Comparison of ENCODE assay signal across 27 cellular contexts in genomic region chr3:133277813-133278212, GRCh38.
A peak's percentile ranks its signal among the peaks of the same experiment; 100 is the strongest.
DNase-seq lines count a peak whose midpoint lies in the region; ATAC-seq and TF ChIP-seq lines count a peak whose summit lies in the region.
"Had no signal": no experiment of that assay in that cellular context is flagged by ENCODE, and none has a peak within 500 bp of the region (broad histone marks: within the 10 kb centered on the region; RNA-seq: fewer than 3 reads in every experiment).

No MANE protein-coding gene starts in this region.

- H3K4me3 ChIP-seq in fibroblast of pulmonary artery (replicated peaks; ENCODE audit: low read depth, low read length) = no peak overlapping the region
- no peak overlapping the region for H3K4me3 ChIP-seq in skeletal muscle satellite cell (ENCODE audit: low read length)
- no peak overlapping the region for H3K4me3 ChIP-seq in gastrocnemius medialis
- H3K4me3 ChIP-seq: breast epithelium, heart right ventricle, left lung, right atrium auricular region, tibial artery had no signal

- H3K4me2 ChIP-seq in skeletal muscle satellite cell (ENCODE audit: low read length) = peak overlapping the region; percentile 21

- no peaks in the 10 kb centered on the region for H3K27me3 Mint-ChIP-seq in brain
- H3K27me3 Mint-ChIP-seq: CD4-positive, alpha-beta memory T cell had no signal

- no peak overlapping the region for H3K9ac ChIP-seq in skeletal muscle satellite cell (ENCODE audit: low read depth, low read length)

- H3K27me3 ChIP-seq in skeletal muscle satellite cell (ENCODE audit: control insufficient read depth, insufficient read depth, low read length) = no peaks in the 10 kb centered on the region
- H3K27me3 ChIP-seq in gastrocnemius medialis = no peaks in the 10 kb centered on the region
- H3K27me3 ChIP-seq: breast epithelium, heart right ventricle, left lung, right atrium auricular region, tibial artery had no signal

- peak overlapping the region in 2 of 5 experiments; percentile 46 to 69 for H3K4me3 Mint-ChIP-seq in brain
- H3K4me3 Mint-ChIP-seq: activated CD4-positive, alpha-beta memory T cell treated with anti-CD3 and anti-CD28 coated beads for 36 hours; CD4-positive, alpha-beta memory T cell; naive thymus-derived CD4-positive, alpha-beta T cell; T-cell had no signal

- intact Hi-C loops in gastrocnemius medialis (cut with DNase I; ENCODE audit: low total_unique reads) = no loop called here

- H3K4me1 Mint-ChIP-seq in brain = peaks cover 42% of the 10 kb centered on the region
- H3K4me1 Mint-ChIP-seq: T-cell had no signal

- H3K9me3 Mint-ChIP-seq in brain = no peaks in the 10 kb centered on the region
- H3K9me3 Mint-ChIP-seq: activated CD4-positive, alpha-beta memory T cell treated with anti-CD3 and anti-CD28 coated beads for 36 hours; activated T-helper 2 cell treated with anti-CD3 and anti-CD28 coated beads, Interferon-gamma antibody, Interleukin-2, Interleukin-4, amounts not matched to agents 10 μg/mL and 5 μg/mL and 100 μg/mL, durations not matched to agents 14 hours and 24 hours and 36 hours; CD4-positive, alpha-beta memory T cell; naive thymus-derived CD4-positive, alpha-beta T cell; T-cell had no signal

- H3K36me3 Mint-ChIP-seq in brain = no peaks in the 10 kb centered on the region
- H3K36me3 Mint-ChIP-seq: activated CD4-positive, alpha-beta memory T cell treated with anti-CD3 and anti-CD28 coated beads for 36 hours; CD4-positive, alpha-beta memory T cell; naive thymus-derived CD4-positive, alpha-beta T cell; T-cell had no signal

- H3K36me3 ChIP-seq in skeletal muscle satellite cell (ENCODE audit: insufficient read depth, low read length) = no peaks in the 10 kb centered on the region
- H3K36me3 ChIP-seq in gastrocnemius medialis = no peaks in the 10 kb centered on the region
- H3K36me3 ChIP-seq: breast epithelium, heart right ventricle, left lung, right atrium auricular region, tibial artery had no signal

- no peak overlapping the region for H3K27ac ChIP-seq in gastrocnemius medialis
- H3K27ac ChIP-seq: breast epithelium, heart right ventricle, left lung, right atrium auricular region, tibial artery had no signal

- no peak for TF ChIP-seq CTCF in brain (conservative IDR thresholded peaks at IDR 0.05)
- no peak for TF ChIP-seq CTCF in fibroblast of pulmonary artery (IDR thresholded peaks at IDR 0.05; ENCODE audit: low read length, missing control alignments)
- TF ChIP-seq CTCF in gastrocnemius medialis (IDR thresholded peaks at IDR 0.05 in 4 of 5, conservative IDR thresholded peaks at IDR 0.05 in 1 of 5) = no peak

- ATAC-seq in gastrocnemius medialis (no peak), HG02588 (IDR thresholded peaks at IDR 0.05; ENCODE audit: unreplicated experiment) (no peak)
- ATAC-seq: activated CD4-positive, CD25-positive, alpha-beta regulatory T cell treated with anti-CD3 and anti-CD28 coated beads, Interleukin-2, amount 50 U/mL, for 24 hours; heart right ventricle; left lung; naive thymus-derived CD4-positive, alpha-beta T cell; PC-3; T-cell had no signal

- H3K27ac Mint-ChIP-seq in brain = peak overlapping the region in 4 of 5 experiments; percentile 69 to 82 (median 78)
- H3K27ac Mint-ChIP-seq: activated CD4-positive, alpha-beta memory T cell treated with anti-CD3 and anti-CD28 coated beads for 36 hours; activated T-helper 2 cell treated with anti-CD3 and anti-CD28 coated beads, Interferon-gamma antibody, Interleukin-2, Interleukin-4, amounts not matched to agents 10 μg/mL and 5 μg/mL and 100 μg/mL, durations not matched to agents 14 hours and 24 hours and 36 hours; CD4-positive, alpha-beta memory T cell; naive thymus-derived CD4-positive, alpha-beta T cell; T-cell had no signal

- H3K9me3 ChIP-seq in skeletal muscle satellite cell (replicated peaks; ENCODE audit: low read length) (no peaks in the 10 kb centered on the region), gastrocnemius medialis (no peaks in the 10 kb centered on the region)
- H3K9me3 ChIP-seq: breast epithelium, heart right ventricle, left lung, right atrium auricular region, tibial artery had no signal

- H3K4me1 ChIP-seq in skeletal muscle satellite cell (ENCODE audit: control insufficient read depth, insufficient read depth, low read length) = peaks cover 10% of the 10 kb centered on the region
- peaks cover 0 to 4% of the 10 kb centered on the region in 2 donors for H3K4me1 ChIP-seq in gastrocnemius medialis
- H3K4me1 ChIP-seq: breast epithelium, heart right ventricle, left lung, tibial artery had no signal

- in situ Hi-C loops in gastrocnemius medialis (cut with MboI; ENCODE audit: low sequenced_read_pairs in 4 of 4) = no loop called here

- no peak for TF ChIP-seq POLR2A in gastrocnemius medialis (IDR thresholded peaks at IDR 0.05)

- peak; percentile 53 for DNase-seq in LHCN-M2 (ENCODE audit: low read depth)
- peak; percentile 66 for DNase-seq in fibroblast of pulmonary artery (ENCODE audit: low read depth)
- DNase-seq in gastrocnemius medialis = no peak
- DNase-seq in SKM-1 treated with dmso at 0.1 percent for 144 hours (lab: John Stamatoyannopoulos, UW; ENCODE audit: unreplicated experiment) = no peak
- DNase-seq: activated CD4-positive, alpha-beta memory T cell treated with anti-CD3 and anti-CD28 coated beads for 36 hours; CD4-positive, alpha-beta memory T cell; cortex of kidney; DMS 273 treated with DMSO at 0.1 percent for 48 hours; heart right ventricle; MM.1S; naive thymus-derived CD4-positive, alpha-beta T cell; NCI-H1417; NCI-H2107; NCI-H446 treated with DMSO at 0.1 percent for 48 hours; PC-3; SHP77; stimulated activated naive CD4-positive, alpha-beta T cell treated with Interleukin-2 at 50 U/mL for 16 hours; T-cell; tibial artery had no signal

Comparison
In these comparisons a context has a peak if more than half of its experiments do, and no peak if none do; other contexts are left out.
1. DNase-seq: peak in LHCN-M2 (single experiment) and fibroblast of pulmonary artery (single experiment); none in gastrocnemius medialis (0 of 2) and SKM-1 treated with dmso at 0.1 percent for 144 hours (single experiment).